12 cellular contexts compared by ENCODE assay signal in the genomic region with DNA sequence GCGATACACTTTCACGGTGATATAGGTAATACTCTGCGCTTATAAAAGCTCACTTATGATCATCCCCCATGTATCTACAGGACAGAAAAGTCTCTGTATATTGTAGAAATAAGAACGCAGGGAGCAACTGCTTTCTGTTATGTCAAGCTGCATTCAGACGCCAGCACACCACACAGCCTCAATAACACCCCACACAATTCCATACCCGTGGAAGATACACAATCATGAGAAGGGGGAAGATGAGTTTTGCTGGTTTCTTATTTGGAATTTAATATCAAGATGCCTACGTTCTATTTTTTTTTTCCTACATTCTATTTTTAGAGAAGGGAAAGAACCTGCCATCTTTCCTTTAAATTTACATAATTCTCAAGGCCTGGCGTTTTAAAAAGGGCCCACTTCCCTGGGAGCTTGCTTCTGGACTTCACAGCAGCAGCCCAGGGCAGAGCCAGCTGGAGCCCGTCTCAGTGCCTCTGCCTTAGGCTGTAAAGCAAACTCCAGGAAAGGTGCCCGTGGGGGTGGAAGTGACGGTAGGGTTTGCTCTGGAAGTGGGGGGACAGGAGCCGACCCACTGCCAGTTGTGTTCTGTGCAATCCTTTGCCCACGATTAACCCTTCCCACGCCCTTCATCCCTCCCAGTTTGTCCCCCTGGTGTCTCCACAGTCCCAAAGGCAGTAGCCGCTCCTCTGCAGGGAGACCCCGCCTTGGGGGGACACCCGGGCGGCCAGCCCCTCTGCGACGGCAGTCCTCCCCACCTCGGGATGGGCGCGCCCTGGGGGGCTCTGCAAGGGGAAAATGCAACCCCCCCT. TPM values are rescaled to one million over a fixed set of nuclear protein-coding genes. Genes with fewer than 3 reads are reported as not detected.
DNase-seq lines count a peak whose midpoint lies in the region; ATAC-seq and TF ChIP-seq lines count a peak whose summit lies in the region.
"Had no signal": no experiment of that assay in that cellular context is flagged by ENCODE, and none has a peak within 500 bp of the region (broad histone marks: within the 10 kb centered on the region; RNA-seq: fewer than 3 reads in every experiment).

No MANE protein-coding gene starts in this region.

- no TSS peak for BruUV-seq in IMR-90 (replicated peaks; lab: Mats Ljungman, UMichigan)

- H3K56ac ChIP-seq in IMR-90 (ENCODE audit: extremely low read depth, insufficient read depth, low read length) = peak overlapping the region; percentile 35; the same call in 1 of the 2 replicates

- H4K91ac ChIP-seq in IMR-90 (ENCODE audit: insufficient read depth, low read depth, low read length) = peak overlapping the region; percentile 42
- no peak overlapping the region for H4K91ac ChIP-seq in mesenchymal stem cell (ENCODE audit: low read length)

- H3K9me3 ChIP-seq in IMR-90 (ENCODE audit: control insufficient read depth, insufficient read depth, low read length) = no peaks in the 10 kb centered on the region
- H3K9me3 ChIP-seq in endocrine pancreas (ENCODE audit: control insufficient read depth, low read length) = no peaks in the 10 kb centered on the region
- no peaks in the 10 kb centered on the region for H3K9me3 ChIP-seq in mesenchymal stem cell (ENCODE audit: control insufficient read depth, low read length)
- no peaks in the 10 kb centered on the region for H3K9me3 ChIP-seq in testis

- in situ Hi-C loops in IMR-90 (cut with MboI; ENCODE audit: low sequenced_read_pairs) = loop anchor here (25.0 kb wide), 1 partner anchor 1159 kb away; no protein-coding TSS in a partner anchor

- peak overlapping the region; percentile 90 for H3K23ac ChIP-seq in IMR-90 (ENCODE audit: low read depth, low read length)
- no peak overlapping the region for H3K23ac ChIP-seq in mesenchymal stem cell (ENCODE audit: low read length in 2 of 2)

- H3K4me3 ChIP-seq in IMR-90 (ENCODE audit: insufficient read depth, low read depth, low read length) = peak overlapping the region; percentile 66; the same call in 1 of the 2 replicates
- H3K4me3 ChIP-seq in endocrine pancreas (ENCODE audit: control insufficient read depth, insufficient read depth, low read length) = peak overlapping the region; percentile 8
- peak overlapping the region in 1 of 2 experiments; percentile 95 for H3K4me3 ChIP-seq in mesenchymal stem cell (ENCODE audit: insufficient read depth in 1 of 2, low read depth in 1 of 2, low read length in 2 of 2)
- H3K4me3 ChIP-seq in testis = peak overlapping the region; percentile 44 to 62
- H3K4me3 ChIP-seq: PC-9 had no signal

- H3K14ac ChIP-seq in IMR-90 (replicated peaks; ENCODE audit: low read depth, low read length) (peak overlapping the region; percentile 44), mesenchymal stem cell (ENCODE audit: low read length in 2 of 2) (no peak overlapping the region)

- H3K9me1 ChIP-seq in IMR-90 (ENCODE audit: insufficient read depth, low read length) = peaks cover 9% of the 10 kb centered on the region

- H2AFZ ChIP-seq in IMR-90 (replicated peaks; ENCODE audit: low read length, poor library complexity) = peak overlapping the region; percentile 87
- H2AFZ ChIP-seq in mesenchymal stem cell (ENCODE audit: low read depth, low read length) = no peak overlapping the region
- H2AFZ ChIP-seq: PC-9 had no signal

- no peak for TF ChIP-seq RAD21 in IMR-90 (IDR thresholded peaks at IDR 0.05; ENCODE audit: low read length)

- peak; percentile 52 for DNase-seq in IMR-90
- no peak for DNase-seq in mesenchymal stem cell
- peak; percentile 49 for DNase-seq in testis
- no peak for DNase-seq in NCI-H510A (lab: John Stamatoyannopoulos, UW)
- DNase-seq in middle frontal gyrus (ENCODE audit: extremely low spot score, low spot score) = no peak
- DNase-seq: activated CD8-positive, alpha-beta memory T cell treated with anti-CD3 and anti-CD28 coated beads for 24 hours; PC-9 had no signal

- TF ChIP-seq POLR2A in IMR-90 (IDR thresholded peaks at IDR 0.05; ENCODE audit: low read depth, low read length) (no peak), testis (IDR thresholded peaks at IDR 0.05) (no peak)

- intact Hi-C loops in IMR-90 (cut with micrococcal nuclease) (loop anchor here (10.0 kb wide), 1 partner anchor 259 kb away; no protein-coding TSS in a partner anchor), testis (cut with DNase I; ENCODE audit: low total_unique reads) (loop anchor here (10.0 kb wide), 2 partner anchors 51 to 281 kb away; no protein-coding TSS in a partner anchor)

- H3K36me3 ChIP-seq in IMR-90 (ENCODE audit: control insufficient read depth, insufficient read depth, low read length) (peaks cover 16% of the 10 kb centered on the region), endocrine pancreas (ENCODE audit: control insufficient read depth, insufficient read depth, low read length) (no peaks in the 10 kb centered on the region), mesenchymal stem cell (ENCODE audit: control insufficient read depth in 1 of 2, insufficient read depth in 2 of 2, low read depth in 1 of 2, low read length in 2 of 2) (peaks cover 8 to 13% of the 10 kb centered on the region in 2 experiments), testis (ENCODE audit: low read depth, missing control alignments) (no peaks in the 10 kb centered on the region)

- POLR2A ChIA-PET in IMR-90 (lab: Charles Lee; ENCODE audit: unreplicated experiment) = interaction anchor here (0.7 kb wide), 1 partner anchor 89 kb away, joined by 3 read pairs; no protein-coding TSS in a partner anchor

- H2AK5ac ChIP-seq in IMR-90 (ENCODE audit: low read depth, low read length) (no peak overlapping the region), mesenchymal stem cell (ENCODE audit: low read length, severe bottlenecking) (no peak overlapping the region)

- H3K4me2 ChIP-seq in IMR-90 (ENCODE audit: low read depth, low read length) = peak overlapping the region; percentile 98
- peak overlapping the region; percentile 78 for H3K4me2 ChIP-seq in mesenchymal stem cell (ENCODE audit: low read length, poor library complexity, severe bottlenecking)
- H3K4me2 ChIP-seq: KMS-11, PC-9 had no signal

- ATAC-seq in IMR-90 (ENCODE audit: low read depth) = peak; percentile 21
- no peak for ATAC-seq in GM19395 (IDR thresholded peaks at IDR 0.05; ENCODE audit: unreplicated experiment)
- ATAC-seq in GM18511 (IDR thresholded peaks at IDR 0.05; ENCODE audit: unreplicated experiment) = no peak
- ATAC-seq: stimulated activated memory B cell treated with anti-CD40 and anti-IgM and Interleukin-4, amounts not matched to agents 10 μg/mL and 1 μg/mL and 100 μg/mL, for 72 hours had no signal

- H3K27ac ChIP-seq in IMR-90 (ENCODE audit: insufficient read depth, low read length) (peak overlapping the region; percentile 97), mesenchymal stem cell (ENCODE audit: low read length, poor library complexity, severe bottlenecking) (no peak overlapping the region), testis (peak overlapping the region; percentile 86 to 97)
- H3K27ac ChIP-seq: KMS-11, PC-9 had no signal

- H4K5ac ChIP-seq in IMR-90 (ENCODE audit: low read depth, low read length) = peak overlapping the region; percentile 6; the same call in 1 of the 2 replicates

- WGBS in IMR-90 (ENCODE audit: extremely low coverage in 2 of 2, insufficient read length in 1 of 2), 2 experiments = 0% methylated on average over 2 of the region's 23 CpGs; no CpG with 5 or more reads in 1 of the 2 experiments
- WGBS in mesenchymal stem cell = 47% methylated on average over 12 of the region's 23 CpGs
- 17 to 22% methylated on average over 20 to 23 of the region's 23 CpGs for WGBS in testis, 2 donors

- H3K9ac ChIP-seq in IMR-90 (ENCODE audit: low read depth, low read length) = peak overlapping the region; percentile 94
- peak overlapping the region; percentile 20 for H3K9ac ChIP-seq in endocrine pancreas (ENCODE audit: control insufficient read depth, insufficient read depth, low read length)
- H3K9ac ChIP-seq in mesenchymal stem cell (ENCODE audit: low read length) = peak overlapping the region; percentile 89
- H3K9ac ChIP-seq: KMS-11 had no signal

- CTCF ChIA-PET in IMR-90 (lab: Yijun Ruan, JAX) = interaction anchor here (0.5 to 0.9 kb wide), 2 partner anchors 9 to 341 kb away, joined by 3 to 4 read pairs; no protein-coding TSS in a partner anchor

- peak overlapping the region in 1 of 2 experiments; percentile 20; a peak in 1 of 4 replicates for H4K8ac ChIP-seq in IMR-90 (ENCODE audit: low read depth in 2 of 2, low read length in 2 of 2)
- H4K8ac ChIP-seq in mesenchymal stem cell (ENCODE audit: low read length) = no peak overlapping the region

- H3K79me1 ChIP-seq in IMR-90 (ENCODE audit: low read depth in 1 of 2, low read length in 2 of 2) (peaks cover 16 to 52% of the 10 kb centered on the region in 2 experiments), mesenchymal stem cell (replicated peaks; ENCODE audit: low read length, poor library complexity, severe bottlenecking) (peaks cover 27% of the 10 kb centered on the region)

- no peaks in the 10 kb centered on the region; the same call in none of the 2 replicates for H4K20me1 ChIP-seq in IMR-90 (ENCODE audit: insufficient read depth, low read length)

- no peak overlapping the region for H2BK15ac ChIP-seq in IMR-90 (ENCODE audit: low read depth, low read length)
- H2BK15ac ChIP-seq in mesenchymal stem cell (ENCODE audit: low read depth, poor library complexity, severe bottlenecking) = no peak overlapping the region

- peak overlapping the region; percentile 67; the same call in 1 of the 2 replicates for H2BK20ac ChIP-seq in IMR-90 (ENCODE audit: low read depth, low read length)

- H2AK9ac ChIP-seq in IMR-90 (replicated peaks; ENCODE audit: low read depth, low read length, poor library complexity) = peak overlapping the region; percentile 70

- peak overlapping the region; percentile 90 for H3K4ac ChIP-seq in IMR-90 (ENCODE audit: low read depth, low read length)
- H3K4ac ChIP-seq in mesenchymal stem cell (ENCODE audit: low read depth in 1 of 2, low read length in 2 of 2) = no peak overlapping the region

- H3K27me3 ChIP-seq in IMR-90 (ENCODE audit: control insufficient read depth, insufficient read depth, low read length) (no peaks in the 10 kb centered on the region), endocrine pancreas (ENCODE audit: control insufficient read depth, insufficient read depth, low read length) (no peaks in the 10 kb centered on the region), mesenchymal stem cell (ENCODE audit: control insufficient read depth in 1 of 2, insufficient read depth in 1 of 2, low read length in 2 of 2) (peaks cover 0 to 49% of the 10 kb centered on the region in 2 experiments), testis (no peaks in the 10 kb centered on the region)

- no peak overlapping the region for H2BK12ac ChIP-seq in mesenchymal stem cell (ENCODE audit: low read length in 2 of 2)

- H2BK120ac ChIP-seq in IMR-90 (ENCODE audit: low read depth, low read length) (0 out of 2 replicates have a peak overlapping the region, but pooled peaks have one; percentile 44), mesenchymal stem cell (ENCODE audit: low read depth, low read length) (no peak overlapping the region)

- H3K4me1 ChIP-seq in IMR-90 (ENCODE audit: control insufficient read depth, insufficient read depth, low read length) (peaks cover 9% of the 10 kb centered on the region), endocrine pancreas (ENCODE audit: control insufficient read depth, insufficient read depth, low read length) (peaks cover 4% of the 10 kb centered on the region), mesenchymal stem cell (ENCODE audit: control insufficient read depth, insufficient read depth, low read depth, low read length) (peaks cover 30% of the 10 kb centered on the region), testis (peaks cover 25% of the 10 kb centered on the region)

- peak overlapping the region; percentile 10; the same call in 1 of the 2 replicates for H3K18ac ChIP-seq in IMR-90 (ENCODE audit: low read depth, low read length)
- H3K18ac ChIP-seq in mesenchymal stem cell (ENCODE audit: low read depth in 1 of 2, low read length in 2 of 2) = peak overlapping the region in 1 of 2 experiments; percentile 14

- H2BK5ac ChIP-seq in IMR-90 (ENCODE audit: low read depth, low read length, poor library complexity, severe bottlenecking) (peak overlapping the region; percentile 69), mesenchymal stem cell (ENCODE audit: low read depth, low read length, poor library complexity, severe bottlenecking) (no peak overlapping the region)

- dilution Hi-C loops in IMR-90 (cut with HindIII; ENCODE audit: low sequenced_read_pairs, unreplicated experiment) = no loop called here

- TF ChIP-seq CTCF in IMR-90 (conservative IDR thresholded peaks at IDR 0.05; ENCODE audit: low read depth, low read length) (no peak), testis (IDR thresholded peaks at IDR 0.05) (no peak)

RNA-seq across cellular contexts. Expression of a gene that starts 5.3 kb away (rescaled TPM):
- total RNA-seq in IMR-90 (2012; rRNA removed) (16.1 and 16.9 TPM in 2 replicates), testis (10 to 100 TPM; 13.9 to 27.9 TPM)
- polyA plus RNA-seq in IMR-90 (2012; rRNA removed) (24.6 and 26.4 TPM in 2 replicates), testis (ENCODE audit: insufficient read depth, low read depth, low replicate concordance) (15.7 TPM)
- 8.9 and 21.0 TPM in 2 replicates for polyA plus RNA-seq in IMR-90 (2012; cell fraction: cytosol; rRNA removed)
- polyA plus RNA-seq in IMR-90 (2012; cell fraction: nucleus; rRNA removed; ENCODE audit: low replicate concordance) = 22.4 and 44.0 TPM in 2 replicates
- polyA plus RNA-seq in mesenchymal stem cell (2013, experiment 1 of 2) = 4.5 TPM
- 4.7 TPM for polyA plus RNA-seq in mesenchymal stem cell (2013, experiment 2 of 2)

RNA-seq across cellular contexts. Expression of a gene that starts 6.9 kb away (rescaled TPM):
- total RNA-seq in IMR-90 (2012; rRNA removed) = 9.2 and 10.0 TPM in 2 replicates
- polyA plus RNA-seq in IMR-90 (2012; rRNA removed) = 6.4 and 7.1 TPM in 2 replicates
- polyA plus RNA-seq in IMR-90 (2012; cell fraction: cytosol; rRNA removed) = 2.8 and 4.6 TPM in 2 replicates
- 4.5 and 4.9 TPM in 2 replicates for polyA plus RNA-seq in IMR-90 (2012; cell fraction: nucleus; rRNA removed; ENCODE audit: low replicate concordance)
- 4.9 TPM for polyA plus RNA-seq in mesenchymal stem cell (2013, experiment 1 of 2)
- polyA plus RNA-seq in mesenchymal stem cell (2013, experiment 2 of 2) = 4.4 TPM
- total RNA-seq in testis = 10 to 100 TPM; 18.4 to 36.2 TPM
- 12.8 TPM for polyA plus RNA-seq in testis (ENCODE audit: insufficient read depth, low read depth, low replicate concordance)

Comparison
In these comparisons a context has a peak if more than half of its experiments do, and no peak if none do; other contexts are left out.
1. DNase-seq: peak in IMR-90 (single experiment) and testis (single experiment); none in mesenchymal stem cell (single experiment), NCI-H510A (single experiment) and middle frontal gyrus (single experiment).
2. H3K9ac ChIP-seq: peak in every context shown above with its lines; median percentile 94 in IMR-90; 89 in mesenchymal stem cell; 20 in endocrine pancreas.